Comparison of ENCODE assay signal across 7 cellular contexts in genomic region chr10:73112032-73112431, GRCh38. TPM values are rescaled to one million over a fixed set of nuclear protein-coding genes. Genes with fewer than 3 reads are reported as not detected.
DNase-seq lines count a peak whose midpoint lies in the region; ATAC-seq, FAIRE-seq and TF ChIP-seq lines count a peak whose summit lies in the region.
"Not testable (repeated sequence)": the region's sequence is repeated elsewhere in the genome, so short reads cannot be mapped to it uniquely, and the experiment has no call there.

No MANE protein-coding gene starts in this region.

- not testable (repeated sequence) for ATAC-seq in IMR-90 (ENCODE audit: low read depth); RWPE2 (ENCODE audit: low read depth); K562; heart left ventricle; gastrocnemius medialis

- H4K20me1 ChIP-seq in IMR-90 (ENCODE audit: insufficient read depth, low read length); K562 (replicated peaks; ENCODE audit: control insufficient read depth, insufficient read depth, low read length): not testable (repeated sequence)

- H3K4me2 ChIP-seq in IMR-90 (ENCODE audit: low read depth, low read length); K562 (ENCODE audit: insufficient read depth, low read length); mesenchymal stem cell (ENCODE audit: low read length, poor library complexity, severe bottlenecking): not testable (repeated sequence)

- not testable (repeated sequence) for H2AFZ ChIP-seq in IMR-90 (replicated peaks; ENCODE audit: low read length, poor library complexity); mesenchymal stem cell (ENCODE audit: low read depth, low read length)
- H2AFZ ChIP-seq in K562 (ENCODE audit: low read depth, low read length): peak overlapping the region; percentile 91; the same call in 1 of the 2 replicates

- not testable (repeated sequence) for DNase-seq in CD8-positive, alpha-beta memory T cell; IMR-90; RWPE2 (ENCODE audit: low spot score); K562 (ENCODE audit: extremely low read depth in 1 of 4, low spot score in 3 of 4); heart left ventricle; mesenchymal stem cell; gastrocnemius medialis

- dilution Hi-C loops in IMR-90 (cut with HindIII; ENCODE audit: low sequenced_read_pairs, unreplicated experiment): not testable (repeated sequence)

- not testable (repeated sequence) for H3K27me3 ChIP-seq in CD8-positive, alpha-beta memory T cell (ENCODE audit: insufficient read depth, low read length, poor library complexity, severe bottlenecking); IMR-90 (ENCODE audit: control insufficient read depth, insufficient read depth, low read length); RWPE2 (ENCODE audit: insufficient read depth, poor library complexity, severe bottlenecking); K562 (ENCODE audit: control insufficient read depth in 2 of 2, insufficient read depth in 2 of 2, low read length in 2 of 2); heart left ventricle; mesenchymal stem cell (ENCODE audit: control insufficient read depth in 1 of 2, insufficient read depth in 1 of 2, low read length in 2 of 2); gastrocnemius medialis

- peak overlapping the region in 1 of 7 donors; percentile 27 for H3K4me3 Mint-ChIP-seq in CD8-positive, alpha-beta memory T cell

- not testable (repeated sequence) for H3K9me3 Mint-ChIP-seq in CD8-positive, alpha-beta memory T cell

- not testable (repeated sequence) for H3K4ac ChIP-seq in IMR-90 (ENCODE audit: low read depth, low read length); mesenchymal stem cell (ENCODE audit: low read depth in 1 of 2, low read length in 2 of 2)

- H2BK20ac ChIP-seq in IMR-90 (ENCODE audit: low read depth, low read length): not testable (repeated sequence)

- H3K79me1 ChIP-seq in IMR-90 (ENCODE audit: low read depth in 1 of 2, low read length in 2 of 2): peaks cover 6 to 12% of the 10 kb centered on the region in 2 experiments; a peak in 3 of 4 replicates
- H3K79me1 ChIP-seq in mesenchymal stem cell (replicated peaks; ENCODE audit: low read length, poor library complexity, severe bottlenecking): not testable (repeated sequence)

- not testable (repeated sequence) for TF ChIP-seq POLR2A in IMR-90 (IDR thresholded peaks at IDR 0.05; ENCODE audit: low read depth, low read length); K562 (conservative IDR thresholded peaks at IDR 0.05); heart left ventricle (IDR thresholded peaks at IDR 0.05); gastrocnemius medialis (IDR thresholded peaks at IDR 0.05)

- H2BK120ac ChIP-seq in IMR-90 (ENCODE audit: low read depth, low read length); mesenchymal stem cell (ENCODE audit: low read depth, low read length): not testable (repeated sequence)

- not testable (repeated sequence) for H3K9me1 ChIP-seq in IMR-90 (ENCODE audit: insufficient read depth, low read length); K562 (ENCODE audit: control insufficient read depth, insufficient read depth, low read length)

- not testable (repeated sequence) for H3K23ac ChIP-seq in IMR-90 (ENCODE audit: low read depth, low read length); mesenchymal stem cell (ENCODE audit: low read length in 2 of 2)

- not testable (repeated sequence) for H3K4me3 ChIP-seq in CD8-positive, alpha-beta memory T cell (ENCODE audit: low read length); IMR-90 (ENCODE audit: insufficient read depth, low read depth, low read length); RWPE2 (ENCODE audit: severe bottlenecking); K562; heart left ventricle; mesenchymal stem cell (ENCODE audit: insufficient read depth in 1 of 2, low read depth in 1 of 2, low read length in 2 of 2); gastrocnemius medialis

- not testable (repeated sequence) for H2BK15ac ChIP-seq in IMR-90 (ENCODE audit: low read depth, low read length); mesenchymal stem cell (ENCODE audit: low read depth, poor library complexity, severe bottlenecking)

- BruUV-seq in IMR-90 (replicated peaks; lab: Mats Ljungman, UMichigan); K562 (replicated peaks; lab: Mats Ljungman, UMichigan): not testable (repeated sequence)

- TF ChIP-seq EP300 in K562 (IDR thresholded peaks at IDR 0.05; ENCODE audit: low read length): not testable (repeated sequence)

- H3K36me3 ChIP-seq in CD8-positive, alpha-beta memory T cell (ENCODE audit: insufficient read depth, low read length); IMR-90 (ENCODE audit: control insufficient read depth, insufficient read depth, low read length); RWPE2 (ENCODE audit: low read depth); gastrocnemius medialis: not testable (repeated sequence)
- H3K36me3 ChIP-seq in K562 (ENCODE audit: control insufficient read depth, insufficient read depth, low read length) (peaks cover 17% of the 10 kb centered on the region; the same call in 1 of the 3 replicates), heart left ventricle (peaks cover 0 to 18% (median 6%) of the 10 kb centered on the region in 9 donors), mesenchymal stem cell (ENCODE audit: control insufficient read depth in 1 of 2, insufficient read depth in 2 of 2, low read depth in 1 of 2, low read length in 2 of 2) (peaks cover 0 to 14% of the 10 kb centered on the region in 2 experiments)

- intact Hi-C loops in IMR-90 (cut with micrococcal nuclease) (loop anchor here (5.0 kb wide), 1 partner anchor 45 kb away; no protein-coding TSS in a partner anchor), K562 (cut with micrococcal nuclease) (loop anchor here (5.0 kb wide), 1 partner anchor 55 kb away; the partner anchor contains the start of genes ECD and FAM149B1), heart left ventricle (cut with DNase I) (loop anchor here in 1 of 10 donors (10.0 kb wide), 1 partner anchor 53 kb away; the partner anchor contains the start of genes ECD and FAM149B1)
- intact Hi-C loops in gastrocnemius medialis (cut with DNase I; ENCODE audit: low total_unique reads): not testable (repeated sequence)

- CTCF ChIA-PET in CD8-positive, alpha-beta memory T cell (lab: Charles Lee): interaction anchor here (0.7 to 1.5 kb wide), 2 partner anchors 15 to 17 kb away, joined by 3 read pairs; no protein-coding TSS in a partner anchor
- CTCF ChIA-PET in IMR-90 (lab: Yijun Ruan, JAX); K562 (lab: Yijun Ruan, JAX; ENCODE audit: low intra/inter-chr PET ratio): not testable (repeated sequence)

- not testable (repeated sequence) for H4K91ac ChIP-seq in IMR-90 (ENCODE audit: insufficient read depth, low read depth, low read length); mesenchymal stem cell (ENCODE audit: low read length)

- H2BK12ac ChIP-seq in mesenchymal stem cell (ENCODE audit: low read length in 2 of 2): not testable (repeated sequence)

- not testable (repeated sequence) for H3K4me1 ChIP-seq in CD8-positive, alpha-beta memory T cell (ENCODE audit: insufficient read depth, low read length); IMR-90 (ENCODE audit: control insufficient read depth, insufficient read depth, low read length); K562 (replicated peaks in 1 of 2; ENCODE audit: control insufficient read depth in 2 of 2, insufficient read depth in 2 of 2, low read length in 2 of 2); mesenchymal stem cell (ENCODE audit: control insufficient read depth, insufficient read depth, low read depth, low read length)
- H3K4me1 ChIP-seq in RWPE2 (ENCODE audit: insufficient read depth, poor library complexity, severe bottlenecking): peaks cover 15% of the 10 kb centered on the region
- peaks cover 0 to 24% (median 6%) of the 10 kb centered on the region in 12 donors for H3K4me1 ChIP-seq in heart left ventricle
- peaks cover 20 to 30% of the 10 kb centered on the region in 2 donors for H3K4me1 ChIP-seq in gastrocnemius medialis

- H3K14ac ChIP-seq in IMR-90 (replicated peaks; ENCODE audit: low read depth, low read length); mesenchymal stem cell (ENCODE audit: low read length in 2 of 2): not testable (repeated sequence)

- H3K27me3 Mint-ChIP-seq in CD8-positive, alpha-beta memory T cell: not testable (repeated sequence)

- H3K27ac Mint-ChIP-seq in CD8-positive, alpha-beta memory T cell: not testable (repeated sequence)

- peak overlapping the region; percentile 73 for H3K27ac ChIP-seq in CD8-positive, alpha-beta memory T cell (ENCODE audit: low read depth, low read length)
- H3K27ac ChIP-seq in IMR-90 (ENCODE audit: insufficient read depth, low read length); mesenchymal stem cell (ENCODE audit: low read length, poor library complexity, severe bottlenecking): not testable (repeated sequence)
- peak overlapping the region; percentile 90 for H3K27ac ChIP-seq in RWPE2 (ENCODE audit: poor library complexity, severe bottlenecking)
- H3K27ac ChIP-seq in K562 (ENCODE audit: extremely low read depth, low read depth, low read length): peak overlapping the region; percentile 89; the same call in 2 of the 3 replicates
- H3K27ac ChIP-seq in heart left ventricle: peak overlapping the region in 11 of 12 donors; percentile 80 to 97 (median 89)
- H3K27ac ChIP-seq in gastrocnemius medialis: peak overlapping the region; percentile 91 to 96 (median 94)

- H3K4me1 Mint-ChIP-seq in CD8-positive, alpha-beta memory T cell: peaks cover 8 to 15% (median 14%) of the 10 kb centered on the region in 3 donors

- in situ Hi-C loops in IMR-90 (cut with MboI; ENCODE audit: low sequenced_read_pairs); K562 (cut with MboI); gastrocnemius medialis (cut with MboI; ENCODE audit: low sequenced_read_pairs in 4 of 4): not testable (repeated sequence)

- not testable (repeated sequence) for H3K56ac ChIP-seq in IMR-90 (ENCODE audit: extremely low read depth, insufficient read depth, low read length)

- peaks cover 3 to 28% (median 5%) of the 10 kb centered on the region in 3 donors for H3K36me3 Mint-ChIP-seq in CD8-positive, alpha-beta memory T cell

- not testable (repeated sequence) for H2AK9ac ChIP-seq in IMR-90 (replicated peaks; ENCODE audit: low read depth, low read length, poor library complexity)

- not testable (repeated sequence) for TF ChIP-seq RAD21 in IMR-90 (IDR thresholded peaks at IDR 0.05; ENCODE audit: low read length); K562 (CRISPR knock-in tag; conservative IDR thresholded peaks at IDR 0.05 in 1 of 2, IDR thresholded peaks at IDR 0.05 in 1 of 2)

- H2AK5ac ChIP-seq in IMR-90 (ENCODE audit: low read depth, low read length); mesenchymal stem cell (ENCODE audit: low read length, severe bottlenecking): not testable (repeated sequence)

- FAIRE-seq in K562 (lab: Jason Lieb, UNC): not testable (repeated sequence)

- POLR2A ChIA-PET in CD8-positive, alpha-beta memory T cell (lab: Charles Lee); IMR-90 (lab: Charles Lee; ENCODE audit: unreplicated experiment): not testable (repeated sequence)
- POLR2A ChIA-PET in K562 (lab: Yijun Ruan, JAX): interaction anchor here (1.4 to 8.1 kb wide), 4 partner anchors 12 to 51 kb away, joined by 4 to 112 read pairs (median 9); partner anchors contain the start of gene P4HA1

- not testable (repeated sequence) for H3K9me3 ChIP-seq in CD8-positive, alpha-beta memory T cell (ENCODE audit: low read length); IMR-90 (ENCODE audit: control insufficient read depth, insufficient read depth, low read length); RWPE2 (ENCODE audit: severe bottlenecking); K562 (replicated peaks; ENCODE audit: control insufficient read depth, insufficient read depth, low read depth, low read length); heart left ventricle; mesenchymal stem cell (ENCODE audit: control insufficient read depth, low read length); gastrocnemius medialis

- H3K9ac ChIP-seq in IMR-90 (ENCODE audit: low read depth, low read length): not testable (repeated sequence)
- H3K9ac ChIP-seq in K562 (ENCODE audit: insufficient read depth in 1 of 2, low read depth in 2 of 2, low read length in 2 of 2): peak overlapping the region in 1 of 2 experiments; percentile 91; a peak in 2 of 4 replicates
- H3K9ac ChIP-seq in mesenchymal stem cell (ENCODE audit: low read length): peak overlapping the region; percentile 94

- H2BK5ac ChIP-seq in IMR-90 (ENCODE audit: low read depth, low read length, poor library complexity, severe bottlenecking): peak overlapping the region; percentile 87
- H2BK5ac ChIP-seq in mesenchymal stem cell (ENCODE audit: low read depth, low read length, poor library complexity, severe bottlenecking): not testable (repeated sequence)

- not testable (repeated sequence) for H4K5ac ChIP-seq in IMR-90 (ENCODE audit: low read depth, low read length)

- not testable (repeated sequence) for H4K8ac ChIP-seq in IMR-90 (ENCODE audit: low read depth in 2 of 2, low read length in 2 of 2); mesenchymal stem cell (ENCODE audit: low read length)

- not testable (repeated sequence) for H3K79me2 ChIP-seq in K562 (ENCODE audit: control insufficient read depth, insufficient read depth, low read length)

- not testable (repeated sequence) for H3K18ac ChIP-seq in IMR-90 (ENCODE audit: low read depth, low read length); mesenchymal stem cell (ENCODE audit: low read depth in 1 of 2, low read length in 2 of 2)

- no CpG with 5 or more reads among the region's 13 CpGs for WGBS in IMR-90 (ENCODE audit: extremely low coverage in 2 of 2, insufficient read length in 1 of 2), 2 experiments
- WGBS in K562 (ENCODE audit: insufficient coverage, low coverage, missing lambda C conversion rate): 87% methylated on average over 13 of the region's 13 CpGs
- WGBS in heart left ventricle, 4 donors: 97 to 98% (median 98%) methylated on average over 13 of the region's 13 CpGs
- 98% methylated on average over 7 of the region's 13 CpGs for WGBS in mesenchymal stem cell

- not testable (repeated sequence) for TF ChIP-seq CTCF in IMR-90 (conservative IDR thresholded peaks at IDR 0.05; ENCODE audit: low read depth, low read length); RWPE2 (IDR thresholded peaks at IDR 0.05; ENCODE audit: poor library complexity, severe bottlenecking); K562 (IDR thresholded peaks at IDR 0.05 in 2 of 3, conservative IDR thresholded peaks at IDR 0.05 in 1 of 3; ENCODE audit: insufficient read depth in 2 of 3, low read depth in 1 of 3, low read length in 3 of 3); heart left ventricle (IDR thresholded peaks at IDR 0.05); gastrocnemius medialis (IDR thresholded peaks at IDR 0.05 in 4 of 5, conservative IDR thresholded peaks at IDR 0.05 in 1 of 5)

RNA-seq across cellular contexts. Expression of gene NUDT13, which starts 1.8 kb away (rescaled TPM):
- total RNA-seq in CD8-positive, alpha-beta memory T cell: 1 to 10 TPM; 1.7 TPM
- polyA plus RNA-seq in CD8-positive, alpha-beta memory T cell: 0.85 TPM
- 0.90 and 1.1 TPM in 2 replicates for total RNA-seq in IMR-90 (2012; rRNA removed)
- 1.3 and 1.7 TPM in 2 replicates for polyA plus RNA-seq in IMR-90 (2012; rRNA removed)
- 0.35 and 0.52 TPM in 2 replicates for polyA plus RNA-seq in IMR-90 (2012; cell fraction: cytosol; rRNA removed)
- polyA plus RNA-seq in IMR-90 (2012; cell fraction: nucleus; rRNA removed; ENCODE audit: low replicate concordance): 0.97 and 5.1 TPM in 2 replicates
- total RNA-seq in K562 (2011; cell fraction: chromatin; rRNA removed; ENCODE audit: low replicate concordance): 11.2 and 18.1 TPM in 2 replicates
- 6.3 and 7.5 TPM in 2 replicates for total RNA-seq in K562 (2011; cell fraction: nucleolus; rRNA removed)
- total RNA-seq in K562 (2011; cell fraction: nucleoplasm; rRNA removed): 12.2 and 23.7 TPM in 2 replicates
- total RNA-seq in K562 (2014; rRNA removed): 3.9 and 5.6 TPM in 2 replicates
- 7.1 and 7.6 TPM in 2 replicates for total RNA-seq in K562 (2014; rRNA removed; fragmentation: Illumina TruSeq; extraction: Trizol)
- total RNA-seq in K562 (2015; rRNA removed; fragmentation: Illumina TruSeq; extraction: Trizol): 3.5 and 5.6 TPM in 2 replicates
- total RNA-seq in K562 (2021): 3.4 and 4.7 TPM in 2 replicates
- polyA plus RNA-seq in K562 (2011; rRNA removed): 10.5 and 11.1 TPM in 2 replicates
- polyA plus RNA-seq in K562 (2011; cell fraction: cytosol; rRNA removed): 2.8 and 6.0 TPM in 2 replicates
- 8.4 and 12.4 TPM in 2 replicates for polyA plus RNA-seq in K562 (2011; cell fraction: nucleus; rRNA removed)
- polyA plus RNA-seq in K562 (2012): 4.4 and 7.8 TPM in 2 replicates
- polyA plus RNA-seq in K562 (2014; fragmentation: Illumina TruSeq; extraction: Trizol): 5.0 and 5.6 TPM in 2 replicates
- 1 to 10 TPM; 5.2 to 7.1 TPM for polyA plus RNA-seq in K562 (2014; fragmentation: Nextera tagmentation; extraction: Ambion mirVana)
- 4.7 and 10.9 TPM in 2 replicates for polyA plus RNA-seq in K562 (2014; rRNA removed)
- polyA minus RNA-seq in K562 (2011; rRNA and poly(A)+ RNA removed): 5.1 and 5.3 TPM in 2 replicates
- 2.7 and 3.0 TPM in 2 replicates for polyA minus RNA-seq in K562 (2011; cell fraction: cytosol; rRNA and poly(A)+ RNA removed)
- polyA minus RNA-seq in K562 (2011; cell fraction: nucleus; rRNA and poly(A)+ RNA removed): 3.4 and 5.1 TPM in 2 replicates
- total RNA-seq in heart left ventricle: 1 to 10 TPM; 2.1 to 5.7 (median 3.2) TPM
- 1 to 10 TPM; 1.8 to 5.8 TPM for polyA plus RNA-seq in heart left ventricle
- polyA plus RNA-seq in mesenchymal stem cell (2013, experiment 1 of 2): 2.0 TPM
- 2.1 TPM for polyA plus RNA-seq in mesenchymal stem cell (2013, experiment 2 of 2)
- total RNA-seq in gastrocnemius medialis: 1 to 10 TPM; 1.7 to 5.3 (median 2.0) TPM

RNA-seq across cellular contexts. Expression of gene P4HA1, which starts 15.4 kb away (rescaled TPM):
- 10 to 100 TPM; 28.7 to 31.9 TPM for total RNA-seq in CD8-positive, alpha-beta memory T cell
- 23.3 TPM for polyA plus RNA-seq in CD8-positive, alpha-beta memory T cell
- total RNA-seq in IMR-90 (2012; rRNA removed): 241 and 376 TPM in 2 replicates
- polyA plus RNA-seq in IMR-90 (2012; rRNA removed): 133 and 178 TPM in 2 replicates
- polyA plus RNA-seq in IMR-90 (2012; cell fraction: cytosol; rRNA removed): 23.4 and 30.4 TPM in 2 replicates
- polyA plus RNA-seq in IMR-90 (2012; cell fraction: nucleus; rRNA removed; ENCODE audit: low replicate concordance): 5.0 and 68.2 TPM in 2 replicates
- total RNA-seq in K562 (2011; cell fraction: chromatin; rRNA removed; ENCODE audit: low replicate concordance): 99.2 and 293 TPM in 2 replicates
- 97.4 and 123 TPM in 2 replicates for total RNA-seq in K562 (2011; cell fraction: nucleolus; rRNA removed)
- 210 and 247 TPM in 2 replicates for total RNA-seq in K562 (2011; cell fraction: nucleoplasm; rRNA removed)
- total RNA-seq in K562 (2014; rRNA removed): 20.2 and 23.4 TPM in 2 replicates
- 39.5 and 41.2 TPM in 2 replicates for total RNA-seq in K562 (2014; rRNA removed; fragmentation: Illumina TruSeq; extraction: Trizol)
- total RNA-seq in K562 (2015; rRNA removed; fragmentation: Illumina TruSeq; extraction: Trizol): 28.5 and 31.9 TPM in 2 replicates
- 23.9 and 27.2 TPM in 2 replicates for total RNA-seq in K562 (2021)
- 149 and 177 TPM in 2 replicates for polyA plus RNA-seq in K562 (2011; rRNA removed)
- 21.1 and 78.8 TPM in 2 replicates for polyA plus RNA-seq in K562 (2011; cell fraction: cytosol; rRNA removed)
- polyA plus RNA-seq in K562 (2011; cell fraction: nucleus; rRNA removed): 36.0 and 74.0 TPM in 2 replicates
- polyA plus RNA-seq in K562 (2012): 43.9 and 45.3 TPM in 2 replicates
- 24.6 and 30.3 TPM in 2 replicates for polyA plus RNA-seq in K562 (2014; fragmentation: Illumina TruSeq; extraction: Trizol)
- 10 to 100 TPM; 21.0 to 28.6 TPM for polyA plus RNA-seq in K562 (2014; fragmentation: Nextera tagmentation; extraction: Ambion mirVana)
- polyA plus RNA-seq in K562 (2014; rRNA removed): 20.2 and 23.1 TPM in 2 replicates
- polyA minus RNA-seq in K562 (2011; rRNA and poly(A)+ RNA removed): 153 and 215 TPM in 2 replicates
- polyA minus RNA-seq in K562 (2011; cell fraction: cytosol; rRNA and poly(A)+ RNA removed): 47.5 and 48.9 TPM in 2 replicates
- 39.4 and 94.5 TPM in 2 replicates for polyA minus RNA-seq in K562 (2011; cell fraction: nucleus; rRNA and poly(A)+ RNA removed)
- 10 to 100 TPM; 44.5 to 71.7 (median 54.2) TPM for total RNA-seq in heart left ventricle
- polyA plus RNA-seq in heart left ventricle: 10 to 100 TPM; 18.0 to 33.6 TPM
- 162 TPM for polyA plus RNA-seq in mesenchymal stem cell (2013, experiment 1 of 2)
- 170 TPM for polyA plus RNA-seq in mesenchymal stem cell (2013, experiment 2 of 2)
- total RNA-seq in gastrocnemius medialis: 100 to 1,000 TPM in 3 of 4 donors, 10 to 100 TPM in 1; 65.3 to 348 (median 217) TPM

RNA-seq across cellular contexts. Expression of gene ECD, which starts 55.8 kb away (rescaled TPM):
- total RNA-seq in CD8-positive, alpha-beta memory T cell: 10 to 100 TPM; 33.2 to 35.8 TPM
- 24.9 TPM for polyA plus RNA-seq in CD8-positive, alpha-beta memory T cell
- total RNA-seq in IMR-90 (2012; rRNA removed) (32.8 and 36.9 TPM in 2 replicates), K562 (2014; rRNA removed) (43.1 and 52.8 TPM in 2 replicates), K562 (2014; rRNA removed; fragmentation: Illumina TruSeq; extraction: Trizol) (51.2 and 60.1 TPM in 2 replicates), K562 (2015; rRNA removed; fragmentation: Illumina TruSeq; extraction: Trizol) (53.9 and 57.2 TPM in 2 replicates), K562 (2021) (44.9 and 48.8 TPM in 2 replicates), heart left ventricle (10 to 100 TPM; 13.3 to 21.9 (median 18.4) TPM), gastrocnemius medialis (10 to 100 TPM; 11.0 to 22.8 (median 18.6) TPM)
- polyA plus RNA-seq in IMR-90 (2012; rRNA removed) (19.3 and 22.1 TPM in 2 replicates), K562 (2011; rRNA removed) (63.0 and 79.9 TPM in 2 replicates), K562 (2014; fragmentation: Illumina TruSeq; extraction: Trizol) (51.0 and 59.4 TPM in 2 replicates), K562 (2014; fragmentation: Nextera tagmentation; extraction: Ambion mirVana) (10 to 100 TPM; 33.5 to 75.3 TPM), K562 (2014; rRNA removed) (52.6 and 53.2 TPM in 2 replicates), heart left ventricle (1 to 10 TPM; 7.5 to 9.3 TPM)
- polyA plus RNA-seq in IMR-90 (2012; cell fraction: cytosol; rRNA removed): 7.3 and 7.6 TPM in 2 replicates
- polyA plus RNA-seq in IMR-90 (2012; cell fraction: nucleus; rRNA removed; ENCODE audit: low replicate concordance): 5.6 and 21.2 TPM in 2 replicates
- total RNA-seq in K562 (2011; cell fraction: chromatin; rRNA removed; ENCODE audit: low replicate concordance): 52.4 and 77.2 TPM in 2 replicates
- total RNA-seq in K562 (2011; cell fraction: nucleolus; rRNA removed): 34.7 and 34.9 TPM in 2 replicates
- 43.2 and 55.2 TPM in 2 replicates for total RNA-seq in K562 (2011; cell fraction: nucleoplasm; rRNA removed)
- polyA plus RNA-seq in K562 (2011; cell fraction: cytosol; rRNA removed): 35.8 and 44.3 TPM in 2 replicates
- 38.9 and 42.5 TPM in 2 replicates for polyA plus RNA-seq in K562 (2011; cell fraction: nucleus; rRNA removed)
- 32.6 and 42.6 TPM in 2 replicates for polyA plus RNA-seq in K562 (2012)
- 67.4 and 78.0 TPM in 2 replicates for polyA minus RNA-seq in K562 (2011; rRNA and poly(A)+ RNA removed)
- 22.3 and 34.4 TPM in 2 replicates for polyA minus RNA-seq in K562 (2011; cell fraction: cytosol; rRNA and poly(A)+ RNA removed)
- polyA minus RNA-seq in K562 (2011; cell fraction: nucleus; rRNA and poly(A)+ RNA removed): 32.2 and 57.6 TPM in 2 replicates
- 24.0 TPM for polyA plus RNA-seq in mesenchymal stem cell (2013, experiment 1 of 2)
- 25.3 TPM for polyA plus RNA-seq in mesenchymal stem cell (2013, experiment 2 of 2)

RNA-seq across cellular contexts. Expression of gene FAM149B1, which starts 55.9 kb away (rescaled TPM):
- total RNA-seq in CD8-positive, alpha-beta memory T cell: 10 to 100 TPM; 13.1 to 13.7 TPM
- 4.7 TPM for polyA plus RNA-seq in CD8-positive, alpha-beta memory T cell
- total RNA-seq in IMR-90 (2012; rRNA removed) (22.8 and 28.3 TPM in 2 replicates), K562 (2014; rRNA removed) (3.2 and 4.2 TPM in 2 replicates), K562 (2014; rRNA removed; fragmentation: Illumina TruSeq; extraction: Trizol) (9.5 and 10.3 TPM in 2 replicates), K562 (2015; rRNA removed; fragmentation: Illumina TruSeq; extraction: Trizol) (8.8 and 9.2 TPM in 2 replicates), K562 (2021) (6.1 and 7.2 TPM in 2 replicates), heart left ventricle (10 to 100 TPM in 8 of 9 donors, 1 to 10 TPM in 1; 9.9 to 21.8 (median 17.8) TPM), gastrocnemius medialis (1 to 10 TPM; 2.2 to 6.9 (median 5.6) TPM)
- polyA plus RNA-seq in IMR-90 (2012; rRNA removed) (18.2 and 21.7 TPM in 2 replicates), K562 (2011; rRNA removed) (18.5 and 21.5 TPM in 2 replicates), K562 (2014; fragmentation: Illumina TruSeq; extraction: Trizol) (9.3 and 9.5 TPM in 2 replicates), K562 (2014; fragmentation: Nextera tagmentation; extraction: Ambion mirVana) (10 to 100 TPM; 14.4 to 16.9 TPM), K562 (2014; rRNA removed) (6.0 and 8.7 TPM in 2 replicates), heart left ventricle (10 to 100 TPM in 1 of 2 donors, 1 to 10 TPM in 1; 7.8 to 18.2 TPM)
- polyA plus RNA-seq in IMR-90 (2012; cell fraction: cytosol; rRNA removed): 7.8 and 13.5 TPM in 2 replicates
- 18.6 and 45.4 TPM in 2 replicates for polyA plus RNA-seq in IMR-90 (2012; cell fraction: nucleus; rRNA removed; ENCODE audit: low replicate concordance)
- total RNA-seq in K562 (2011; cell fraction: chromatin; rRNA removed; ENCODE audit: low replicate concordance): 7.2 and 16.9 TPM in 2 replicates
- total RNA-seq in K562 (2011; cell fraction: nucleolus; rRNA removed): 4.2 and 5.0 TPM in 2 replicates
- 7.0 and 8.5 TPM in 2 replicates for total RNA-seq in K562 (2011; cell fraction: nucleoplasm; rRNA removed)
- 12.7 and 14.0 TPM in 2 replicates for polyA plus RNA-seq in K562 (2011; cell fraction: cytosol; rRNA removed)
- 22.0 and 24.2 TPM in 2 replicates for polyA plus RNA-seq in K562 (2011; cell fraction: nucleus; rRNA removed)
- 16.3 and 22.4 TPM in 2 replicates for polyA plus RNA-seq in K562 (2012)
- polyA minus RNA-seq in K562 (2011; rRNA and poly(A)+ RNA removed): 13.6 and 17.0 TPM in 2 replicates
- polyA minus RNA-seq in K562 (2011; cell fraction: cytosol; rRNA and poly(A)+ RNA removed): 4.3 and 5.7 TPM in 2 replicates
- 6.5 and 8.6 TPM in 2 replicates for polyA minus RNA-seq in K562 (2011; cell fraction: nucleus; rRNA and poly(A)+ RNA removed)
- polyA plus RNA-seq in mesenchymal stem cell (2013, experiment 1 of 2): 24.4 TPM
- polyA plus RNA-seq in mesenchymal stem cell (2013, experiment 2 of 2): 24.2 TPM
